20 cellular contexts compared by ENCODE assay signal in genomic region chr11:134536677-134537076, GRCh38.
DNase-seq lines count a peak whose midpoint lies in the region; ATAC-seq and TF ChIP-seq lines count a peak whose summit lies in the region.
"Had no signal": no experiment of that assay in that cellular context is flagged by ENCODE, and none has a peak within 500 bp of the region (broad histone marks: within the 10 kb centered on the region; RNA-seq: fewer than 3 reads in every experiment).

No MANE protein-coding gene starts in this region.

- no peaks in the 10 kb centered on the region for H3K9me2 ChIP-seq in GM23338 (ENCODE audit: insufficient read depth)

- peak overlapping the region; percentile 56; the same call in 1 of the 2 replicates for H2AFZ ChIP-seq in GM23338
- H2AFZ ChIP-seq: GM23248 had no signal

- peak; percentile 24 for DNase-seq in activated CD8-positive, alpha-beta memory T cell treated with anti-CD3 and anti-CD28 coated beads for 24 hours
- DNase-seq in activated CD8-positive, alpha-beta memory T cell treated with anti-CD3 and anti-CD28 coated beads, Interleukin-2, amount 50 U/mL, for 4 hours, result no peak
- no peak for DNase-seq in GM23338 (ENCODE audit: low spot score)
- DNase-seq in coronary artery (ENCODE audit: low spot score), result peak; percentile 29
- peak; percentile 19 for DNase-seq in sigmoid colon
- no peak for DNase-seq in spleen
- DNase-seq in H4 (ENCODE audit: low spot score), result no peak
- DNase-seq: 8988T; CD4-positive, CD25-positive, alpha-beta regulatory T cell; DMS153; GF-D8; GM23248; NCI-H1694 treated with DMSO at 0.1 percent for 48 hours; NCI-H2107; NCI-H510A; NCI-H748 treated with DMSO at 0.1 percent for 48 hours; NK-92 treated with Interleukin-12 subunit alpha and Interleukin-12 subunit beta, amount 100 ng/mL, for 24 hours; SHP77 had no signal

- H3K4me2 ChIP-seq in GM23338, result no peak overlapping the region

- H3K36me3 Mint-ChIP-seq in GM23338 (ENCODE audit: low read depth), result no peaks in the 10 kb centered on the region
- H3K36me3 Mint-ChIP-seq: CD4-positive, CD25-positive, alpha-beta regulatory T cell had no signal

- ATAC-seq in GM23338 (no peak), HG02938 (IDR thresholded peaks at IDR 0.05; ENCODE audit: unreplicated experiment) (no peak)
- ATAC-seq: K562 had no signal

- no peaks in the 10 kb centered on the region for H3K9me3 ChIP-seq in sigmoid colon
- peaks cover 0 to 3% (median 0%) of the 10 kb centered on the region in 8 donors for H3K9me3 ChIP-seq in spleen

- TF ChIP-seq POLR2A in sigmoid colon (IDR thresholded peaks at IDR 0.05), result no peak
- no peak for TF ChIP-seq POLR2A in spleen (IDR thresholded peaks at IDR 0.05)

- H3K27ac ChIP-seq in GM23338 (ENCODE audit: low read depth) (no peak overlapping the region), coronary artery (no peak overlapping the region), sigmoid colon (no peak overlapping the region), spleen (no peak overlapping the region)
- H3K27ac ChIP-seq: GM23248 had no signal

- TF ChIP-seq EP300 in sigmoid colon (IDR thresholded peaks at IDR 0.05), result no peak

- TF ChIP-seq CTCF in GM23338 (conservative IDR thresholded peaks at IDR 0.05; ENCODE audit: low read depth in 2 of 2), result no peak
- TF ChIP-seq CTCF in coronary artery (IDR thresholded peaks at IDR 0.05), result no peak
- no peak for TF ChIP-seq CTCF in sigmoid colon (IDR thresholded peaks at IDR 0.05)
- no peak for TF ChIP-seq CTCF in spleen (IDR thresholded peaks at IDR 0.05 in 8 of 11, conservative IDR thresholded peaks at IDR 0.05 in 3 of 11)

- 41 to 78% methylated on average over 8 of the region's 8 CpGs for WGBS in sigmoid colon, 2 donors
- 12 to 17% (median 16%) methylated on average over 8 of the region's 8 CpGs for WGBS in spleen, 5 donors

- no peaks in the 10 kb centered on the region for H3K27me3 ChIP-seq in GM23338 (ENCODE audit: insufficient read depth)
- peaks cover 0 to 8% (median 0%) of the 10 kb centered on the region in 3 donors for H3K27me3 ChIP-seq in sigmoid colon
- peaks cover 0 to 46% (median 12%) of the 10 kb centered on the region in 7 donors for H3K27me3 ChIP-seq in spleen (replicated peaks in 1 of 7)

- no peak overlapping the region for H3K4me3 Mint-ChIP-seq in GM23338
- H3K4me3 Mint-ChIP-seq: CD4-positive, CD25-positive, alpha-beta regulatory T cell had no signal

- H4K20me1 ChIP-seq in GM23338 (replicated peaks; ENCODE audit: insufficient read depth), result no peaks in the 10 kb centered on the region

- H3K4me1 ChIP-seq in GM23338 (ENCODE audit: insufficient read depth), result no peaks in the 10 kb centered on the region
- no peaks in the 10 kb centered on the region for H3K4me1 ChIP-seq in sigmoid colon
- peaks cover 0 to 6% (median 0%) of the 10 kb centered on the region in 6 donors for H3K4me1 ChIP-seq in spleen

- intact Hi-C loops in sigmoid colon (cut with DNase I), result no loop called here
- intact Hi-C loops in spleen (cut with DNase I; ENCODE audit: low total_unique reads), result no loop called here

- H3K79me2 ChIP-seq in GM23338 (replicated peaks; ENCODE audit: insufficient read depth), result no peaks in the 10 kb centered on the region

- H3K4me3 ChIP-seq in GM23338 (no peak overlapping the region), coronary artery (no peak overlapping the region), sigmoid colon (no peak overlapping the region), spleen (no peak overlapping the region)
- H3K4me3 ChIP-seq: GM23248, K562 had no signal

- no peaks in the 10 kb centered on the region for H3F3A ChIP-seq in GM23338 (replicated peaks; ENCODE audit: low read depth)

- no peaks in the 10 kb centered on the region for H3K36me3 ChIP-seq in GM23338 (ENCODE audit: insufficient read depth)
- no peaks in the 10 kb centered on the region for H3K36me3 ChIP-seq in sigmoid colon
- no peaks in the 10 kb centered on the region for H3K36me3 ChIP-seq in spleen

- H3K27ac Mint-ChIP-seq in GM23338, result no peak overlapping the region
- H3K27ac Mint-ChIP-seq: CD4-positive, CD25-positive, alpha-beta regulatory T cell had no signal

- H3K4me1 Mint-ChIP-seq in GM23338, result peaks cover 15% of the 10 kb centered on the region

- peaks cover 3% of the 10 kb centered on the region; the same call in 1 of the 3 replicates for H3K9me3 Mint-ChIP-seq in GM23338
- H3K9me3 Mint-ChIP-seq: CD4-positive, CD25-positive, alpha-beta regulatory T cell had no signal

- H3K27me3 Mint-ChIP-seq in GM23338 (ENCODE audit: insufficient read depth, low read depth, poor library complexity), result peaks cover 7% of the 10 kb centered on the region
- H3K27me3 Mint-ChIP-seq: CD4-positive, CD25-positive, alpha-beta regulatory T cell had no signal

TF ChIP-seq in GM23338, 12 proteins besides CTCF, POLR2A, EP300 and RAD21:
- no peak for TF ChIP-seq ZNF114 (CRISPR knock-in tag; IDR thresholded peaks at IDR 0.05)
- no peak for TF ChIP-seq NANOG (IDR thresholded peaks at IDR 0.05; ENCODE audit: borderline replicate concordance)
- TF ChIP-seq REST (IDR thresholded peaks at IDR 0.05; ENCODE audit: unreplicated experiment), result no peak
- no peak for TF ChIP-seq STAT1 (IDR thresholded peaks at IDR 0.05; ENCODE audit: unreplicated experiment)
- TF ChIP-seq EZH2 (IDR thresholded peaks at IDR 0.05; ENCODE audit: low read depth, unreplicated experiment), result no peak
TF ChIP-seq in GM23338: peak in this region for 0.

Comparison
In these comparisons a context has a peak if more than half of its experiments do, and no peak if none do; other contexts are left out.
1. DNase-seq: peak in activated CD8-positive, alpha-beta memory T cell treated with anti-CD3 and anti-CD28 coated beads for 24 hours (single experiment), coronary artery (single experiment) and sigmoid colon (single experiment); none in activated CD8-positive, alpha-beta memory T cell treated with anti-CD3 and anti-CD28 coated beads, Interleukin-2, amount 50 U/mL, for 4 hours (single experiment), GM23338 (single experiment), spleen (single experiment) and H4 (single experiment).